Comparison of ENCODE assay signal across 17 cellular contexts in genomic region chr21:46127239-46128105, GRCh38. TPM values are rescaled to one million over a fixed set of nuclear protein-coding genes. Genes with fewer than 3 reads are reported as not detected.
DNase-seq lines count a peak whose midpoint lies in the region; ATAC-seq, FAIRE-seq and TF ChIP-seq lines count a peak whose summit lies in the region.
"Had no signal": no experiment of that assay in that cellular context is flagged by ENCODE, and none has a peak within 500 bp of the region (broad histone marks: within the 10 kb centered on the region; RNA-seq: fewer than 3 reads in every experiment).

No MANE protein-coding gene starts in this region.

- no peak for ATAC-seq in HepG2
- ATAC-seq: activated CD8-positive, alpha-beta T cell treated with anti-CD3 and anti-CD28 coated beads, Interleukin-2, amount 10 ng/mL, durations not matched to agents 7 days and 5 days; esophagus mucosa; naive thymus-derived CD8-positive, alpha-beta T cell had no signal

- peak in 2 of 3 donors; percentile 43 to 45 for DNase-seq in Peyer's patch
- no peak for DNase-seq in esophagus muscularis mucosa (ENCODE audit: extremely low spot score)
- no peak for DNase-seq in HepG2 (ENCODE audit: low spot score)
- no peak for DNase-seq in HTR-8/SVneo (ENCODE audit: insufficient read length, low spot score)
- DNase-seq in HT-29 (ENCODE audit: low spot score): no peak
- DNase-seq in NCI-H2107 (lab: John Stamatoyannopoulos, UW): no peak
- DNase-seq: activated CD8-positive, alpha-beta T cell treated with anti-CD3 and anti-CD28 coated beads, Interleukin-2, amount 10 ng/mL, durations not matched to agents 7 days and 5 days; activated gamma-delta T cell; dermis blood vessel endothelial cell; DMS79 treated with DMSO at 0.1 percent for 48 hours; hypothalamus; NCI-H1930; NCI-H524; retina had no signal

- POLR2A ChIA-PET in HepG2 (lab: Yijun Ruan, JAX): no interaction called here

- H3K27ac ChIP-seq in Peyer's patch (no peak overlapping the region), esophagus muscularis mucosa (replicated peaks in 1 of 4) (peak overlapping the region; percentile 31 to 63 (median 48)), HepG2 (ENCODE audit: extremely low read length, insufficient read depth, low read length) (no peak overlapping the region), stomach smooth muscle (ENCODE audit: low read length) (peak overlapping the region; percentile 31)

- H3K9ac ChIP-seq in HepG2 (ENCODE audit: insufficient read depth, low read depth, low read length) (no peak overlapping the region), stomach smooth muscle (ENCODE audit: low read length in 2 of 2) (no peak overlapping the region)

- H2AFZ ChIP-seq in HepG2 (ENCODE audit: low read length): no peak overlapping the region

- H3K36me3 ChIP-seq in Peyer's patch: peaks cover 0 to 4% (median 0%) of the 10 kb centered on the region in 3 donors
- H3K36me3 ChIP-seq in esophagus muscularis mucosa: peaks cover 56 to 82% (median 74%) of the 10 kb centered on the region in 4 donors
- no peaks in the 10 kb centered on the region for H3K36me3 ChIP-seq in HepG2 (replicated peaks in 1 of 2; ENCODE audit: control insufficient read depth in 1 of 2, insufficient read depth in 2 of 2, low read length in 2 of 2)
- peaks cover 47 to 49% of the 10 kb centered on the region in 2 donors for H3K36me3 ChIP-seq in stomach smooth muscle (ENCODE audit: control insufficient read depth in 2 of 2, insufficient read depth in 2 of 2, low read length in 2 of 2)

- in situ Hi-C loops in HepG2 (cut with HindIII; ENCODE audit: extremely low pct_ligation_motif_present, low pct_unique_long_range_greater_than_20kb): no loop called here

- H3K27me3 ChIP-seq in Peyer's patch (no peaks in the 10 kb centered on the region), esophagus muscularis mucosa (no peaks in the 10 kb centered on the region), HepG2 (ENCODE audit: control insufficient read depth in 1 of 2, insufficient read depth in 2 of 2, low read length in 2 of 2) (0 out of 5 replicates have a peak, but pooled peaks cover 0 to under 1% of the 10 kb centered on the region in 2 experiments), stomach smooth muscle (ENCODE audit: control insufficient read depth in 1 of 2, insufficient read depth in 2 of 2, low read length in 2 of 2) (no peaks in the 10 kb centered on the region)

- no TSS peak for BruUV-seq in HepG2 (replicated peaks; lab: Mats Ljungman, UMichigan)

- TF ChIP-seq POLR2A in Peyer's patch (IDR thresholded peaks at IDR 0.05) (no peak), esophagus muscularis mucosa (IDR thresholded peaks at IDR 0.05; ENCODE audit: low read depth) (no peak), HepG2 (IDR thresholded peaks at IDR 0.05; ENCODE audit: insufficient read depth in 1 of 2, low read depth in 2 of 2, low read length in 2 of 2) (no peak)

- no peak for TF ChIP-seq RAD21 in HepG2 (CRISPR knock-in tag; IDR thresholded peaks at IDR 0.05)

- no peaks in the 10 kb centered on the region for H3K79me2 ChIP-seq in HepG2 (ENCODE audit: insufficient read depth, low read length)

- 80% methylated on average over 40 of the region's 40 CpGs for WGBS in esophagus muscularis mucosa
- WGBS in HepG2 (ENCODE audit: low lambda C conversion rate): 78% methylated on average over 33 of the region's 40 CpGs

- TF ChIP-seq CTCF in Peyer's patch (IDR thresholded peaks at IDR 0.05): no peak
- TF ChIP-seq CTCF in esophagus muscularis mucosa (IDR thresholded peaks at IDR 0.05): no peak
- no peak for TF ChIP-seq CTCF in HepG2 (CRISPR knock-in tag; IDR thresholded peaks at IDR 0.05)

- H3K4me3 ChIP-seq in Peyer's patch: no peak overlapping the region
- no peak overlapping the region for H3K4me3 ChIP-seq in esophagus muscularis mucosa
- no peak overlapping the region for H3K4me3 ChIP-seq in HepG2 (replicated peaks in 1 of 3; ENCODE audit: insufficient read depth in 1 of 3, low read depth in 2 of 3, low read length in 3 of 3)
- no peak overlapping the region for H3K4me3 ChIP-seq in stomach smooth muscle (ENCODE audit: low read length in 2 of 2)

- no peak for TF ChIP-seq EP300 in esophagus muscularis mucosa (IDR thresholded peaks at IDR 0.05)
- no peak for TF ChIP-seq EP300 in HepG2 (IDR thresholded peaks at IDR 0.05; ENCODE audit: low read depth in 2 of 2, low read length in 2 of 2)
- TF ChIP-seq EP300 in HepG2 (CRISPR knock-in tag; IDR thresholded peaks at IDR 0.05; ENCODE audit: borderline replicate concordance): no peak

- H3K4me1 ChIP-seq in Peyer's patch (no peaks in the 10 kb centered on the region), esophagus muscularis mucosa (peaks cover 0 to 33% (median 21%) of the 10 kb centered on the region in 4 donors), HepG2 (ENCODE audit: insufficient read depth, low read length) (no peaks in the 10 kb centered on the region), stomach smooth muscle (ENCODE audit: control insufficient read depth, insufficient read depth, low read length) (peaks cover 7% of the 10 kb centered on the region)

- H3K4me2 ChIP-seq in HepG2 (ENCODE audit: low read depth, low read length): no peak overlapping the region

- no peaks in the 10 kb centered on the region for H4K20me1 ChIP-seq in HepG2 (ENCODE audit: insufficient read depth, low read length)

- H3K9me3 ChIP-seq in Peyer's patch (no peaks in the 10 kb centered on the region), esophagus muscularis mucosa (no peaks in the 10 kb centered on the region), HepG2 (ENCODE audit: low read length) (no peaks in the 10 kb centered on the region), stomach smooth muscle (ENCODE audit: control insufficient read depth in 2 of 2, low read length in 2 of 2) (no peaks in the 10 kb centered on the region)

- CTCF ChIA-PET in HepG2 (lab: Yijun Ruan, JAX; ENCODE audit: low intra/inter-chr PET ratio, low total read pairs): no interaction called here

- intact Hi-C loops in esophagus muscularis mucosa (cut with DNase I) (no loop called here), HepG2 (cut with micrococcal nuclease; ENCODE audit: unreplicated experiment) (no loop called here)

- FAIRE-seq in HepG2 (lab: Jason Lieb, UNC) (no peak), HTR-8/SVneo (lab: Jason Lieb, UNC) (no peak)

RNA-seq across cellular contexts. Expression of gene FTCD, which starts 27.9 kb away (rescaled TPM):
- total RNA-seq in Peyer's patch: 1 to 10 TPM in 1 of 4 donors, under 1 TPM in 1, not detected in 2; 0.67 to 1.0 TPM
- 1 to 10 TPM in 2 of 4 donors, under 1 TPM in 1, not detected in 1; 0.26 to 2.5 (median 1.2) TPM for total RNA-seq in esophagus muscularis mucosa
- 78.5 and 105 TPM in 2 replicates for total RNA-seq in HepG2 (2016; rRNA removed; fragmentation: Illumina TruSeq; extraction: Trizol)
- total RNA-seq in HepG2 (2016; cell fraction: cytosol; rRNA removed; fragmentation: Illumina TruSeq; extraction: Trizol; ENCODE audit: low read depth): 13.1 and 13.2 TPM in 2 replicates
- total RNA-seq in HepG2 (2016; cell fraction: insoluble cytoplasmic fraction; rRNA removed; fragmentation: Illumina TruSeq; extraction: Trizol): 61.2 and 115 TPM in 2 replicates
- 21.0 and 27.4 TPM in 2 replicates for total RNA-seq in HepG2 (2016; cell fraction: membrane; rRNA removed; fragmentation: Illumina TruSeq; extraction: Trizol)
- total RNA-seq in HepG2 (2016; cell fraction: nucleus; rRNA removed; fragmentation: Illumina TruSeq; extraction: Trizol): 94.5 and 110 TPM in 2 replicates
- polyA plus RNA-seq in HepG2 (2011; rRNA removed): 75.7 and 112 TPM in 2 replicates
- polyA plus RNA-seq in HepG2 (2011; cell fraction: cytosol; rRNA removed): 34.7 and 61.2 TPM in 2 replicates
- polyA plus RNA-seq in HepG2 (2011; cell fraction: nucleus; rRNA removed): 656 and 751 TPM in 2 replicates
- polyA plus RNA-seq in HepG2 (2012): 108 and 140 TPM in 2 replicates
- 11.0 and 12.4 TPM in 2 replicates for polyA plus RNA-seq in HepG2 (2016; cell fraction: cytosol; fragmentation: Illumina TruSeq; extraction: Trizol; ENCODE audit: low read depth)
- 47.9 and 52.0 TPM in 2 replicates for polyA plus RNA-seq in HepG2 (2016; cell fraction: insoluble cytoplasmic fraction; fragmentation: Illumina TruSeq; extraction: Trizol; ENCODE audit: low read depth)
- polyA plus RNA-seq in HepG2 (2016; cell fraction: membrane; fragmentation: Illumina TruSeq; extraction: Trizol; ENCODE audit: low read depth): 11.9 and 17.7 TPM in 2 replicates
- 369 and 379 TPM in 2 replicates for polyA plus RNA-seq in HepG2 (2016; cell fraction: nucleus; fragmentation: Illumina TruSeq; extraction: Trizol; ENCODE audit: insufficient read depth, low read depth)
- polyA minus RNA-seq in HepG2 (2011; rRNA and poly(A)+ RNA removed; ENCODE audit: low replicate concordance): 0.42 and 84.7 TPM in 2 replicates
- 33.3 and 39.2 TPM in 2 replicates for polyA minus RNA-seq in HepG2 (2011; cell fraction: cytosol; rRNA and poly(A)+ RNA removed)
- 93.9 and 118 TPM in 2 replicates for polyA minus RNA-seq in HepG2 (2011; cell fraction: nucleus; rRNA and poly(A)+ RNA removed)
- total RNA-seq in HT-29 (2014; rRNA removed; shearing (Covaris generic)): 0.33 TPM in 1 of 2 replicates, not detected in the other
- polyA plus RNA-seq: naive thymus-derived CD8-positive, alpha-beta T cell had no signal

RNA-seq across cellular contexts. Expression of gene COL6A2, which starts 29.6 kb away (rescaled TPM):
- 1,000 to 10,000 TPM in 1 of 4 donors, 100 to 1,000 TPM in 2, 10 to 100 TPM in 1; 59.9 to 1,087 (median 166) TPM for total RNA-seq in Peyer's patch
- total RNA-seq in esophagus muscularis mucosa: 1,000 to 10,000 TPM in 2 of 4 donors, 100 to 1,000 TPM in 2; 942 to 1,525 (median 1,202) TPM
- 0.07 and 0.14 TPM in 2 replicates for total RNA-seq in HepG2 (2016; rRNA removed; fragmentation: Illumina TruSeq; extraction: Trizol)
- total RNA-seq in HepG2 (2016; cell fraction: cytosol; rRNA removed; fragmentation: Illumina TruSeq; extraction: Trizol; ENCODE audit: low read depth): not detected in 2 replicates
- 0.06 TPM in 1 of 2 replicates, not detected in the other for total RNA-seq in HepG2 (2016; cell fraction: insoluble cytoplasmic fraction; rRNA removed; fragmentation: Illumina TruSeq; extraction: Trizol)
- total RNA-seq in HepG2 (2016; cell fraction: membrane; rRNA removed; fragmentation: Illumina TruSeq; extraction: Trizol): not detected in 2 replicates
- total RNA-seq in HepG2 (2016; cell fraction: nucleus; rRNA removed; fragmentation: Illumina TruSeq; extraction: Trizol): 0.13 and 0.22 TPM in 2 replicates
- polyA plus RNA-seq in HepG2 (2011; rRNA removed): 0.41 and 1.6 TPM in 2 replicates
- 0.27 and 0.31 TPM in 2 replicates for polyA plus RNA-seq in HepG2 (2011; cell fraction: cytosol; rRNA removed)
- polyA plus RNA-seq in HepG2 (2011; cell fraction: nucleus; rRNA removed): 8.5 and 10.4 TPM in 2 replicates
- 0.36 and 0.81 TPM in 2 replicates for polyA plus RNA-seq in HepG2 (2012)
- not detected in 2 replicates for polyA plus RNA-seq in HepG2 (2016; cell fraction: cytosol; fragmentation: Illumina TruSeq; extraction: Trizol; ENCODE audit: low read depth)
- polyA plus RNA-seq in HepG2 (2016; cell fraction: insoluble cytoplasmic fraction; fragmentation: Illumina TruSeq; extraction: Trizol; ENCODE audit: low read depth): not detected in 2 replicates
- polyA plus RNA-seq in HepG2 (2016; cell fraction: membrane; fragmentation: Illumina TruSeq; extraction: Trizol; ENCODE audit: low read depth): not detected in 2 replicates
- 0.48 and 0.69 TPM in 2 replicates for polyA plus RNA-seq in HepG2 (2016; cell fraction: nucleus; fragmentation: Illumina TruSeq; extraction: Trizol; ENCODE audit: insufficient read depth, low read depth)
- polyA minus RNA-seq in HepG2 (2011; rRNA and poly(A)+ RNA removed; ENCODE audit: low replicate concordance): 0.44 TPM in 1 of 2 replicates, not detected in the other
- polyA minus RNA-seq in HepG2 (2011; cell fraction: cytosol; rRNA and poly(A)+ RNA removed): not detected in 2 replicates
- polyA minus RNA-seq in HepG2 (2011; cell fraction: nucleus; rRNA and poly(A)+ RNA removed): 0.52 and 1.2 TPM in 2 replicates
- not detected in 2 replicates for total RNA-seq in HT-29 (2014; rRNA removed; shearing (Covaris generic))

RNA-seq across cellular contexts. Expression of gene SPATC1L, which starts 56.8 kb away (rescaled TPM):
- total RNA-seq in Peyer's patch (10 to 100 TPM in 1 of 4 donors, 1 to 10 TPM in 3; 1.1 to 13.2 (median 2.6) TPM), esophagus muscularis mucosa (10 to 100 TPM in 1 of 4 donors, 1 to 10 TPM in 3; 1.3 to 22.0 (median 7.0) TPM), HepG2 (2016; rRNA removed; fragmentation: Illumina TruSeq; extraction: Trizol) (2.8 and 3.3 TPM in 2 replicates)
- total RNA-seq in HepG2 (2016; cell fraction: cytosol; rRNA removed; fragmentation: Illumina TruSeq; extraction: Trizol; ENCODE audit: low read depth): 2.1 and 2.7 TPM in 2 replicates
- 3.0 and 3.3 TPM in 2 replicates for total RNA-seq in HepG2 (2016; cell fraction: insoluble cytoplasmic fraction; rRNA removed; fragmentation: Illumina TruSeq; extraction: Trizol)
- total RNA-seq in HepG2 (2016; cell fraction: membrane; rRNA removed; fragmentation: Illumina TruSeq; extraction: Trizol): 3.0 and 3.8 TPM in 2 replicates
- 1.5 and 1.7 TPM in 2 replicates for total RNA-seq in HepG2 (2016; cell fraction: nucleus; rRNA removed; fragmentation: Illumina TruSeq; extraction: Trizol)
- polyA plus RNA-seq in HepG2 (2011; rRNA removed): 1.4 and 2.6 TPM in 2 replicates
- 1.4 and 2.8 TPM in 2 replicates for polyA plus RNA-seq in HepG2 (2011; cell fraction: cytosol; rRNA removed)
- polyA plus RNA-seq in HepG2 (2011; cell fraction: nucleus; rRNA removed): 9.6 and 9.7 TPM in 2 replicates
- 7.3 and 10.9 TPM in 2 replicates for polyA plus RNA-seq in HepG2 (2012)
- 5.4 and 5.7 TPM in 2 replicates for polyA plus RNA-seq in HepG2 (2016; cell fraction: cytosol; fragmentation: Illumina TruSeq; extraction: Trizol; ENCODE audit: low read depth)
- 5.9 and 7.1 TPM in 2 replicates for polyA plus RNA-seq in HepG2 (2016; cell fraction: insoluble cytoplasmic fraction; fragmentation: Illumina TruSeq; extraction: Trizol; ENCODE audit: low read depth)
- 6.0 and 7.3 TPM in 2 replicates for polyA plus RNA-seq in HepG2 (2016; cell fraction: membrane; fragmentation: Illumina TruSeq; extraction: Trizol; ENCODE audit: low read depth)
- 5.8 and 6.5 TPM in 2 replicates for polyA plus RNA-seq in HepG2 (2016; cell fraction: nucleus; fragmentation: Illumina TruSeq; extraction: Trizol; ENCODE audit: insufficient read depth, low read depth)
- polyA minus RNA-seq in HepG2 (2011; rRNA and poly(A)+ RNA removed; ENCODE audit: low replicate concordance): 2.4 and 3.4 TPM in 2 replicates
- 3.4 and 5.6 TPM in 2 replicates for polyA minus RNA-seq in HepG2 (2011; cell fraction: cytosol; rRNA and poly(A)+ RNA removed)
- polyA minus RNA-seq in HepG2 (2011; cell fraction: nucleus; rRNA and poly(A)+ RNA removed): 0.77 and 1.6 TPM in 2 replicates
- 8.3 and 12.7 TPM in 2 replicates for total RNA-seq in HT-29 (2014; rRNA removed; shearing (Covaris generic))

Comparison
In these comparisons a context has a peak if more than half of its experiments do, and no peak if none do; other contexts are left out.
1. DNase-seq: peak in Peyer's patch (2 of 3); none in esophagus muscularis mucosa (single experiment), HepG2 (single experiment), HTR-8/SVneo (single experiment), HT-29 (single experiment) and NCI-H2107 (single experiment).
2. H3K27ac ChIP-seq: peak in esophagus muscularis mucosa (4 of 4) and stomach smooth muscle (single experiment); none in Peyer's patch (0 of 4) and HepG2 (single experiment).
3. RNA of gene COL6A2, which starts 29.6 kb away (total RNA-seq): 942 to 1,525 TPM in esophagus muscularis mucosa and 59.9 to 1,087 TPM in Peyer's patch; 0.06 to 0.22 TPM in HepG2 and not detected in HT-29; every median in the first group is over 10 times any median in the second.